Comparison of ENCODE assay signal across 1 cellular context in genomic region chr22:46335201-46336118, GRCh38.
TF ChIP-seq lines count a peak whose summit lies in the region.

TSS of gene TRMU (plus strand) at chr22:46335714. CDS start at chr22:46335765, 51 bp downstream.

TF ChIP-seq in HepG2, 621 proteins besides CTCF, POLR2A, EP300 and RAD21 (continued from another document and continues in another):
- TF ChIP-seq HBP1 (CRISPR knock-in tag; IDR thresholded peaks at IDR 0.05; ENCODE audit: low read depth) (peak; percentile 90), ZNF710 (CRISPR knock-in tag; IDR thresholded peaks at IDR 0.05; ENCODE audit: borderline replicate concordance) (peak; percentile 45; the same call in 1 of the 2 replicates), TSC22D2 (CRISPR knock-in tag; IDR thresholded peaks at IDR 0.05; ENCODE audit: borderline replicate concordance) (peak; percentile 50; the same call in 1 of the 2 replicates), NR2C2 (CRISPR knock-in tag; IDR thresholded peaks at IDR 0.05; ENCODE audit: borderline replicate concordance) (no peak; the same call in 1 of the 2 replicates), ZNF883 (CRISPR knock-in tag; IDR thresholded peaks at IDR 0.05; ENCODE audit: not compliant biosample characterization) (no peak), DZIP1 (CRISPR knock-in tag; IDR thresholded peaks at IDR 0.05) (peak; percentile 94), AKAP8 (CRISPR knock-in tag; IDR thresholded peaks at IDR 0.05) (no peak), CREB1 (IDR thresholded peaks at IDR 0.05) (no peak), CREB1 (CRISPR knock-in tag; IDR thresholded peaks at IDR 0.05) (no peak), MLX (CRISPR knock-in tag; IDR thresholded peaks at IDR 0.05) (no peak), SRY (CRISPR knock-in tag; IDR thresholded peaks at IDR 0.05) (peak; percentile 58; the same call in 1 of the 2 replicates), SOX13 (IDR thresholded peaks at IDR 0.05) (no peak), SOX13 (CRISPR knock-in tag; conservative IDR thresholded peaks at IDR 0.05 in 1 of 2, IDR thresholded peaks at IDR 0.05 in 1 of 2) (peak in 1 of 2 experiments; percentile 59; a peak in 1 of 4 replicates), PLSCR1 (CRISPR knock-in tag; IDR thresholded peaks at IDR 0.05; ENCODE audit: borderline replicate concordance) (0 out of 2 replicates have a peak, but pooled peaks have one; percentile 30), ZNF678 (CRISPR knock-in tag; IDR thresholded peaks at IDR 0.05) (peak; percentile 26; the same call in 1 of the 2 replicates), THAP7 (CRISPR knock-in tag; IDR thresholded peaks at IDR 0.05) (no peak), TOPORS (CRISPR knock-in tag; IDR thresholded peaks at IDR 0.05) (no peak; the same call in 1 of the 2 replicates), ZHX2 (IDR thresholded peaks at IDR 0.05; ENCODE audit: low read depth) (peak; percentile 77), ZHX2 (CRISPR knock-in tag; IDR thresholded peaks at IDR 0.05; ENCODE audit: borderline replicate concordance) (peak; percentile 81; the same call in 1 of the 2 replicates), ZSCAN20 (CRISPR knock-in tag; IDR thresholded peaks at IDR 0.05; ENCODE audit: borderline replicate concordance) (0 out of 2 replicates have a peak, but pooled peaks have one; percentile 34), ZSCAN29 (CRISPR knock-in tag; conservative IDR thresholded peaks at IDR 0.05) (no peak), ZNF503 (CRISPR knock-in tag; IDR thresholded peaks at IDR 0.05) (peak; percentile 80), FOXP1 (IDR thresholded peaks at IDR 0.05) (no peak), FOXP1 (CRISPR knock-in tag; IDR thresholded peaks at IDR 0.05) (no peak), MXD1 (CRISPR knock-in tag; IDR thresholded peaks at IDR 0.05) (peak; percentile 91), ZNF292 (CRISPR knock-in tag; IDR thresholded peaks at IDR 0.05; ENCODE audit: borderline replicate concordance, low read depth) (0 out of 2 replicates have a peak, but pooled peaks have one; percentile 36), PHF8 (CRISPR knock-in tag; IDR thresholded peaks at IDR 0.05) (peak; percentile 95), ZNF772 (CRISPR knock-in tag; IDR thresholded peaks at IDR 0.05) (peak; percentile 96), HMGXB3 (CRISPR knock-in tag; IDR thresholded peaks at IDR 0.05; ENCODE audit: borderline replicate concordance) (peak; percentile 76; the same call in 1 of the 2 replicates), PAF1 (CRISPR knock-in tag; IDR thresholded peaks at IDR 0.05) (no peak), ELK4 (CRISPR knock-in tag; IDR thresholded peaks at IDR 0.05; ENCODE audit: borderline replicate concordance) (peak; percentile 71; the same call in 1 of the 2 replicates), MAFG (CRISPR knock-in tag; IDR thresholded peaks at IDR 0.05) (no peak)
